8 cellular contexts compared by ENCODE assay signal in the genomic region with DNA sequence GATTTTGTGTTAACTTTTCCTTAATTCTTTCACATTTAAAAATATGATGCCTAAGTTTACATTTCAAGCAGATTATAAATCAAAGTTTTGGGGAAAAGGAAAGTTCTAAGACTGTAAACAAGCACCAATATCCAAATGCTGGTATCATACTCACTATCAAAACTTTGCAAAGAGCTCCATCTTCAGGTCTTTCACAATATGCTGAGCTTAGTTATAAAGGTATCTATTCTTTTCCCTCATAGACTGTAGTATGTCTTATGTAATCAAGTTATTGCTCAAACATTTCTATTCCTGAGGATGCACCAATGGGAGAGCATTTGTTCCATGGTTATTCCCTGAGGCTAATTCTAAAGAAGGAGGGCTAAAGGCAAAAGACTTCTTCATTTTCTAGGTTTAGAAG.
DNase-seq lines count a peak whose midpoint lies in the region; ATAC-seq and TF ChIP-seq lines count a peak whose summit lies in the region.

No MANE protein-coding gene starts in this region.

- ATAC-seq in GM18517 (IDR thresholded peaks at IDR 0.05; ENCODE audit: unreplicated experiment) = peak; percentile 84
- ATAC-seq in HG02970 (IDR thresholded peaks at IDR 0.05; ENCODE audit: low FRiP score, unreplicated experiment) = peak; percentile 66

- TF ChIP-seq CTCF in 22Rv1 (IDR thresholded peaks at IDR 0.05) = peak; percentile 74

- H3K27ac ChIP-seq in 22Rv1 = no peak overlapping the region

- DNase-seq in NCI-H748 treated with DMSO at 0.1 percent for 48 hours (lab: John Stamatoyannopoulos, UW) (peak; percentile 49), fibroblast of peridontal ligament (ENCODE audit: extremely low read depth) (peak; percentile 59), amygdala (lab: John Stamatoyannopoulos, UW) (no peak), middle frontal gyrus (ENCODE audit: extremely low spot score, low spot score) (no peak), UCSD-AML1 (lab: John Stamatoyannopoulos, UW; ENCODE audit: unreplicated experiment) (no peak)

Comparison
In these comparisons a context has a peak if more than half of its experiments do, and no peak if none do; other contexts are left out.
1. DNase-seq: peak in NCI-H748 treated with DMSO at 0.1 percent for 48 hours (single experiment) and fibroblast of peridontal ligament (single experiment); none in amygdala (0 of 56), middle frontal gyrus (single experiment) and UCSD-AML1 (single experiment).